Comparison of ENCODE assay signal across 1 cellular context in genomic region chr16:4513086-4513860, GRCh38.
TF ChIP-seq lines count a peak whose summit lies in the region.

No MANE protein-coding gene starts in this region.

TF ChIP-seq in H1, 55 proteins besides CTCF, POLR2A, EP300 and RAD21:
- TF ChIP-seq USF2 (IDR thresholded peaks at IDR 0.05; ENCODE audit: low read length) (no peak), ASH2L (IDR thresholded peaks at IDR 0.05; ENCODE audit: low read length) (no peak), SIN3A (conservative IDR thresholded peaks at IDR 0.05 in 1 of 2, IDR thresholded peaks at IDR 0.05 in 1 of 2; ENCODE audit: low read depth in 1 of 2, low read length in 2 of 2) (no peak), MAFK (IDR thresholded peaks at IDR 0.05; ENCODE audit: low read depth, low read length) (no peak), FOSL1 (IDR thresholded peaks at IDR 0.05; ENCODE audit: insufficient read depth, low read depth, low read length) (no peak), ATF3 (IDR thresholded peaks at IDR 0.05; ENCODE audit: insufficient read depth, low read depth, low read length) (no peak), BACH1 (IDR thresholded peaks at IDR 0.05; ENCODE audit: low read length) (no peak), ZNF274 (IDR thresholded peaks at IDR 0.05; ENCODE audit: borderline replicate concordance, extremely low read depth, low read length) (no peak), CHD2 (IDR thresholded peaks at IDR 0.05; ENCODE audit: low read length) (no peak), CHD7 (IDR thresholded peaks at IDR 0.05; ENCODE audit: insufficient replicate concordance, low read length) (no peak), EZH2 (IDR thresholded peaks at IDR 0.05; ENCODE audit: low read depth, low read length, severe bottlenecking) (no peak)
